ENCODE assay signal across 2 cellular contexts in the genomic region with DNA sequence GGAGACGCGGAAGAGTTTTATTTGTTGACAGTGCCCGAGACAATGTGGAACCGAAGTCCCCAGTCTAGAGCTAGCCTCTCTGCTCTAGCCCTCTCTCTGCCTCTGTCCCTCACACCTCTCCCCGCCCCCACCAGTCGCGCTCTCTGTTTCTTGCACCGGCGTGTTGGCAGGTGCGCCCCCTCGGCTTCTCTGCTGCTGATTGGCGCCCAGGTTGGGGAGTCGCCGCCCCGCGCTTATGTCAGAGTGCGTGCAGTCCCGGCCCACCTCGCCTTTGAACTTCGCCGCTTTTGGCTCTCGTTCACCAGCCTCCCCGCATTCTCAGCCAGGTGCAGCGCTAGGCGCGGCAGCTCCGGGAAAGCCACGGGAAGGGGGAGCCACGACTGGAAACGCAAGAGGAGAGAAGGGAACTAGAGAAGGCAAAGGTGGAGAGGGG.
TF ChIP-seq lines count a peak whose summit lies in the region.

A gene (plus strand): TSS at position 315 of the 433 bp plus-strand sequence. CDS start 470 bp downstream, outside the sequence.

TF ChIP-seq in WTC11, 78 proteins besides CTCF, POLR2A, EP300 and RAD21 (continued from another document and continues in another):
- TF ChIP-seq, protein P1, sequence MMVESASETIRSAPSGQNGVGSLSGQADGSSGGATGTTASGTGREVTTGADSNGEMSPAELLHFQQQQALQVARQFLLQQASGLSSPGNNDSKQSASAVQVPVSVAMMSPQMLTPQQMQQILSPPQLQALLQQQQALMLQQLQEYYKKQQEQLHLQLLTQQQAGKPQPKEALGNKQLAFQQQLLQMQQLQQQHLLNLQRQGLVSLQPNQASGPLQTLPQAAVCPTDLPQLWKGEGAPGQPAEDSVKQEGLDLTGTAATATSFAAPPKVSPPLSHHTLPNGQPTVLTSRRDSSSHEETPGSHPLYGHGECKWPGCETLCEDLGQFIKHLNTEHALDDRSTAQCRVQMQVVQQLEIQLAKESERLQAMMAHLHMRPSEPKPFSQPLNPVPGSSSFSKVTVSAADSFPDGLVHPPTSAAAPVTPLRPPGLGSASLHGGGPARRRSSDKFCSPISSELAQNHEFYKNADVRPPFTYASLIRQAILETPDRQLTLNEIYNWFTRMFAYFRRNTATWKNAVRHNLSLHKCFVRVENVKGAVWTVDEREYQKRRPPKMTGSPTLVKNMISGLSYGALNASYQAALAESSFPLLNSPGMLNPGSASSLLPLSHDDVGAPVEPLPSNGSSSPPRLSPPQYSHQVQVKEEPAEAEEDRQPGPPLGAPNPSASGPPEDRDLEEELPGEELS (CRISPR knock-in tag; IDR thresholded peaks at IDR 0.05), result peak; percentile 72; the same call in 1 of the 2 replicates
- TF ChIP-seq GRHL2 (CRISPR knock-in tag; IDR thresholded peaks at IDR 0.05; ENCODE audit: insufficient replicate concordance, severe bottlenecking) (no peak), NFE2L1 (CRISPR knock-in tag; IDR thresholded peaks at IDR 0.05) (no peak), MYBL2 (CRISPR knock-in tag; IDR thresholded peaks at IDR 0.05) (0 out of 2 replicates have a peak, but pooled peaks have one; percentile 39), SMAD3 (CRISPR knock-in tag; IDR thresholded peaks at IDR 0.05; ENCODE audit: borderline replicate concordance) (no peak), MXD4 (CRISPR knock-in tag; IDR thresholded peaks at IDR 0.05; ENCODE audit: borderline replicate concordance) (no peak), IRF2 (CRISPR knock-in tag; IDR thresholded peaks at IDR 0.05; ENCODE audit: borderline replicate concordance, low read depth) (no peak), ELF4 (CRISPR knock-in tag; IDR thresholded peaks at IDR 0.05; ENCODE audit: low read depth) (no peak), TP53 (CRISPR knock-in tag; IDR thresholded peaks at IDR 0.05) (0 out of 2 replicates have a peak, but pooled peaks have one; percentile 59), SOX15 (CRISPR knock-in tag; IDR thresholded peaks at IDR 0.05) (no peak), ZBTB21 (CRISPR knock-in tag; IDR thresholded peaks at IDR 0.05; ENCODE audit: borderline replicate concordance) (0 out of 2 replicates have a peak, but pooled peaks have one; percentile 52), RELA (CRISPR knock-in tag; IDR thresholded peaks at IDR 0.05; ENCODE audit: borderline replicate concordance) (no peak), GTF2I (CRISPR knock-in tag; conservative IDR thresholded peaks at IDR 0.05) (no peak), FOXP1 (CRISPR knock-in tag; IDR thresholded peaks at IDR 0.05; ENCODE audit: borderline replicate concordance) (peak; percentile 53), ETV6 (CRISPR knock-in tag; IDR thresholded peaks at IDR 0.05) (peak; percentile 70; the same call in 1 of the 2 replicates), FOXJ3 (CRISPR knock-in tag; IDR thresholded peaks at IDR 0.05; ENCODE audit: borderline replicate concordance) (no peak)
- TF ChIP-seq, protein P2, sequence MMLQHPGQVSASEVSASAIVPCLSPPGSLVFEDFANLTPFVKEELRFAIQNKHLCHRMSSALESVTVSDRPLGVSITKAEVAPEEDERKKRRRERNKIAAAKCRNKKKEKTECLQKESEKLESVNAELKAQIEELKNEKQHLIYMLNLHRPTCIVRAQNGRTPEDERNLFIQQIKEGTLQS (CRISPR knock-in tag; conservative IDR thresholded peaks at IDR 0.05), result no peak
- TF ChIP-seq, protein P3, sequence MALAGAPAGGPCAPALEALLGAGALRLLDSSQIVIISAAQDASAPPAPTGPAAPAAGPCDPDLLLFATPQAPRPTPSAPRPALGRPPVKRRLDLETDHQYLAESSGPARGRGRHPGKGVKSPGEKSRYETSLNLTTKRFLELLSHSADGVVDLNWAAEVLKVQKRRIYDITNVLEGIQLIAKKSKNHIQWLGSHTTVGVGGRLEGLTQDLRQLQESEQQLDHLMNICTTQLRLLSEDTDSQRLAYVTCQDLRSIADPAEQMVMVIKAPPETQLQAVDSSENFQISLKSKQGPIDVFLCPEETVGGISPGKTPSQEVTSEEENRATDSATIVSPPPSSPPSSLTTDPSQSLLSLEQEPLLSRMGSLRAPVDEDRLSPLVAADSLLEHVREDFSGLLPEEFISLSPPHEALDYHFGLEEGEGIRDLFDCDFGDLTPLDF (CRISPR knock-in tag; IDR thresholded peaks at IDR 0.05), result 0 out of 2 replicates have a peak, but pooled peaks have one; percentile 50
- TF ChIP-seq, protein P4, sequence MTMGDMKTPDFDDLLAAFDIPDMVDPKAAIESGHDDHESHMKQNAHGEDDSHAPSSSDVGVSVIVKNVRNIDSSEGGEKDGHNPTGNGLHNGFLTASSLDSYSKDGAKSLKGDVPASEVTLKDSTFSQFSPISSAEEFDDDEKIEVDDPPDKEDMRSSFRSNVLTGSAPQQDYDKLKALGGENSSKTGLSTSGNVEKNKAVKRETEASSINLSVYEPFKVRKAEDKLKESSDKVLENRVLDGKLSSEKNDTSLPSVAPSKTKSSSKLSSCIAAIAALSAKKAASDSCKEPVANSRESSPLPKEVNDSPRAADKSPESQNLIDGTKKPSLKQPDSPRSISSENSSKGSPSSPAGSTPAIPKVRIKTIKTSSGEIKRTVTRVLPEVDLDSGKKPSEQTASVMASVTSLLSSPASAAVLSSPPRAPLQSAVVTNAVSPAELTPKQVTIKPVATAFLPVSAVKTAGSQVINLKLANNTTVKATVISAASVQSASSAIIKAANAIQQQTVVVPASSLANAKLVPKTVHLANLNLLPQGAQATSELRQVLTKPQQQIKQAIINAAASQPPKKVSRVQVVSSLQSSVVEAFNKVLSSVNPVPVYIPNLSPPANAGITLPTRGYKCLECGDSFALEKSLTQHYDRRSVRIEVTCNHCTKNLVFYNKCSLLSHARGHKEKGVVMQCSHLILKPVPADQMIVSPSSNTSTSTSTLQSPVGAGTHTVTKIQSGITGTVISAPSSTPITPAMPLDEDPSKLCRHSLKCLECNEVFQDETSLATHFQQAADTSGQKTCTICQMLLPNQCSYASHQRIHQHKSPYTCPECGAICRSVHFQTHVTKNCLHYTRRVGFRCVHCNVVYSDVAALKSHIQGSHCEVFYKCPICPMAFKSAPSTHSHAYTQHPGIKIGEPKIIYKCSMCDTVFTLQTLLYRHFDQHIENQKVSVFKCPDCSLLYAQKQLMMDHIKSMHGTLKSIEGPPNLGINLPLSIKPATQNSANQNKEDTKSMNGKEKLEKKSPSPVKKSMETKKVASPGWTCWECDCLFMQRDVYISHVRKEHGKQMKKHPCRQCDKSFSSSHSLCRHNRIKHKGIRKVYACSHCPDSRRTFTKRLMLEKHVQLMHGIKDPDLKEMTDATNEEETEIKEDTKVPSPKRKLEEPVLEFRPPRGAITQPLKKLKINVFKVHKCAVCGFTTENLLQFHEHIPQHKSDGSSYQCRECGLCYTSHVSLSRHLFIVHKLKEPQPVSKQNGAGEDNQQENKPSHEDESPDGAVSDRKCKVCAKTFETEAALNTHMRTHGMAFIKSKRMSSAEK (CRISPR knock-in tag; IDR thresholded peaks at IDR 0.05; ENCODE audit: borderline replicate concordance), result no peak

TF ChIP-seq in HepG2, 621 proteins besides CTCF, POLR2A, EP300 and RAD21 (continued from another document):
- TF ChIP-seq, protein P5, sequence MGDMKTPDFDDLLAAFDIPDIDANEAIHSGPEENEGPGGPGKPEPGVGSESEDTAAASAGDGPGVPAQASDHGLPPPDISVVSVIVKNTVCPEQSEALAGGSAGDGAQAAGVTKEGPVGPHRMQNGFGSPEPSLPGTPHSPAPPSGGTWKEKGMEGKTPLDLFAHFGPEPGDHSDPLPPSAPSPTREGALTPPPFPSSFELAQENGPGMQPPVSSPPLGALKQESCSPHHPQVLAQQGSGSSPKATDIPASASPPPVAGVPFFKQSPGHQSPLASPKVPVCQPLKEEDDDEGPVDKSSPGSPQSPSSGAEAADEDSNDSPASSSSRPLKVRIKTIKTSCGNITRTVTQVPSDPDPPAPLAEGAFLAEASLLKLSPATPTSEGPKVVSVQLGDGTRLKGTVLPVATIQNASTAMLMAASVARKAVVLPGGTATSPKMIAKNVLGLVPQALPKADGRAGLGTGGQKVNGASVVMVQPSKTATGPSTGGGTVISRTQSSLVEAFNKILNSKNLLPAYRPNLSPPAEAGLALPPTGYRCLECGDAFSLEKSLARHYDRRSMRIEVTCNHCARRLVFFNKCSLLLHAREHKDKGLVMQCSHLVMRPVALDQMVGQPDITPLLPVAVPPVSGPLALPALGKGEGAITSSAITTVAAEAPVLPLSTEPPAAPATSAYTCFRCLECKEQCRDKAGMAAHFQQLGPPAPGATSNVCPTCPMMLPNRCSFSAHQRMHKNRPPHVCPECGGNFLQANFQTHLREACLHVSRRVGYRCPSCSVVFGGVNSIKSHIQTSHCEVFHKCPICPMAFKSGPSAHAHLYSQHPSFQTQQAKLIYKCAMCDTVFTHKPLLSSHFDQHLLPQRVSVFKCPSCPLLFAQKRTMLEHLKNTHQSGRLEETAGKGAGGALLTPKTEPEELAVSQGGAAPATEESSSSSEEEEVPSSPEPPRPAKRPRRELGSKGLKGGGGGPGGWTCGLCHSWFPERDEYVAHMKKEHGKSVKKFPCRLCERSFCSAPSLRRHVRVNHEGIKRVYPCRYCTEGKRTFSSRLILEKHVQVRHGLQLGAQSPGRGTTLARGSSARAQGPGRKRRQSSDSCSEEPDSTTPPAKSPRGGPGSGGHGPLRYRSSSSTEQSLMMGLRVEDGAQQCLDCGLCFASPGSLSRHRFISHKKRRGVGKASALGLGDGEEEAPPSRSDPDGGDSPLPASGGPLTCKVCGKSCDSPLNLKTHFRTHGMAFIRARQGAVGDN (CRISPR knock-in tag; IDR thresholded peaks at IDR 0.05), result peak; percentile 36
- TF ChIP-seq, protein P6, sequence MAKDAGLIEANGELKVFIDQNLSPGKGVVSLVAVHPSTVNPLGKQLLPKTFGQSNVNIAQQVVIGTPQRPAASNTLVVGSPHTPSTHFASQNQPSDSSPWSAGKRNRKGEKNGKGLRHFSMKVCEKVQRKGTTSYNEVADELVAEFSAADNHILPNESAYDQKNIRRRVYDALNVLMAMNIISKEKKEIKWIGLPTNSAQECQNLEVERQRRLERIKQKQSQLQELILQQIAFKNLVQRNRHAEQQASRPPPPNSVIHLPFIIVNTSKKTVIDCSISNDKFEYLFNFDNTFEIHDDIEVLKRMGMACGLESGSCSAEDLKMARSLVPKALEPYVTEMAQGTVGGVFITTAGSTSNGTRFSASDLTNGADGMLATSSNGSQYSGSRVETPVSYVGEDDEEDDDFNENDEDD (CRISPR knock-in tag; IDR thresholded peaks at IDR 0.05; ENCODE audit: borderline replicate concordance), result no peak
- TF ChIP-seq, protein P7, sequence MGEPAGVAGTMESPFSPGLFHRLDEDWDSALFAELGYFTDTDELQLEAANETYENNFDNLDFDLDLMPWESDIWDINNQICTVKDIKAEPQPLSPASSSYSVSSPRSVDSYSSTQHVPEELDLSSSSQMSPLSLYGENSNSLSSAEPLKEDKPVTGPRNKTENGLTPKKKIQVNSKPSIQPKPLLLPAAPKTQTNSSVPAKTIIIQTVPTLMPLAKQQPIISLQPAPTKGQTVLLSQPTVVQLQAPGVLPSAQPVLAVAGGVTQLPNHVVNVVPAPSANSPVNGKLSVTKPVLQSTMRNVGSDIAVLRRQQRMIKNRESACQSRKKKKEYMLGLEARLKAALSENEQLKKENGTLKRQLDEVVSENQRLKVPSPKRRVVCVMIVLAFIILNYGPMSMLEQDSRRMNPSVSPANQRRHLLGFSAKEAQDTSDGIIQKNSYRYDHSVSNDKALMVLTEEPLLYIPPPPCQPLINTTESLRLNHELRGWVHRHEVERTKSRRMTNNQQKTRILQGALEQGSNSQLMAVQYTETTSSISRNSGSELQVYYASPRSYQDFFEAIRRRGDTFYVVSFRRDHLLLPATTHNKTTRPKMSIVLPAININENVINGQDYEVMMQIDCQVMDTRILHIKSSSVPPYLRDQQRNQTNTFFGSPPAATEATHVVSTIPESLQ (CRISPR knock-in tag; conservative IDR thresholded peaks at IDR 0.05), result no peak
- TF ChIP-seq, protein P8, sequence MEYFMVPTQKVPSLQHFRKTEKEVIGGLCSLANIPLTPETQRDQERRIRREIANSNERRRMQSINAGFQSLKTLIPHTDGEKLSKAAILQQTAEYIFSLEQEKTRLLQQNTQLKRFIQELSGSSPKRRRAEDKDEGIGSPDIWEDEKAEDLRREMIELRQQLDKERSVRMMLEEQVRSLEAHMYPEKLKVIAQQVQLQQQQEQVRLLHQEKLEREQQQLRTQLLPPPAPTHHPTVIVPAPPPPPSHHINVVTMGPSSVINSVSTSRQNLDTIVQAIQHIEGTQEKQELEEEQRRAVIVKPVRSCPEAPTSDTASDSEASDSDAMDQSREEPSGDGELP (IDR thresholded peaks at IDR 0.05; ENCODE audit: borderline replicate concordance, low read depth), result no peak
- TF ChIP-seq NFIB (CRISPR knock-in tag; IDR thresholded peaks at IDR 0.05; ENCODE audit: borderline replicate concordance), result no peak
- TF ChIP-seq, protein P9, sequence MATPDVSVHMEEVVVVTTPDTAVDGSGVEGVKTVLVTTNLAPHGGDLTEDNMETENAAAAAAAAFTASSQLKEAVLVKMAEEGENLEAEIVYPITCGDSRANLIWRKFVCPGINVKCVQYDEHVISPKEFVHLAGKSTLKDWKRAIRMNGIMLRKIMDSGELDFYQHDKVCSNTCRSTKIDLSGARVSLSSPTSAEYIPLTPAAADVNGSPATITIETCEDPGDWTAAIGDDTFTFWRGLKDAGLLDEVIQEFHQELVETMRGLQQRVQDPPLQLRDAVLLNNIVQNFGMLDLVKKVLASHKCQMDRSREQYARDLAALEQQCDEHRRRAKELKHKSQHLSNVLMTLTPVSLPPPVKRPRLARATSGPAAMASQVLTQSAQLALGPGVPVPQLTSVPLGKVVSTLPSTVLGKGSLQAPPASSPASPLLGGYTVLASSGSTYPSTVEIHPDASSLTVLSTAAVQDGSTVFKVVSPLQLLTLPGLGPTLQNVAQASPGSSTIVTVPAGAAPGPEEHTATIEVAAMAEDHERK (CRISPR knock-in tag; IDR thresholded peaks at IDR 0.05; ENCODE audit: low read depth), result no peak
- TF ChIP-seq ATF1 (CRISPR knock-in tag; IDR thresholded peaks at IDR 0.05), result no peak
- TF ChIP-seq ZNF816 (CRISPR knock-in tag; IDR thresholded peaks at IDR 0.05; ENCODE audit: borderline replicate concordance), result no peak
- TF ChIP-seq HNRNPLL (IDR thresholded peaks at IDR 0.05; ENCODE audit: low read depth, low read length, poor library complexity, severe bottlenecking), result peak; percentile 71
- no peak for TF ChIP-seq SOX6 (IDR thresholded peaks at IDR 0.05)
- TF ChIP-seq SOX6 (CRISPR knock-in tag; IDR thresholded peaks at IDR 0.05), result no peak
- TF ChIP-seq KMT2A (CRISPR knock-in tag; IDR thresholded peaks at IDR 0.05), result no peak
- TF ChIP-seq CREB1 (IDR thresholded peaks at IDR 0.05), result no peak
- no peak for TF ChIP-seq CREB1 (CRISPR knock-in tag; IDR thresholded peaks at IDR 0.05)
- TF ChIP-seq ATF7 (IDR thresholded peaks at IDR 0.05), result no peak
- TF ChIP-seq ATF7 (CRISPR knock-in tag; IDR thresholded peaks at IDR 0.05), result no peak
- TF ChIP-seq ZNF30 (CRISPR knock-in tag; IDR thresholded peaks at IDR 0.05), result no peak
- TF ChIP-seq SPEN (CRISPR knock-in tag; IDR thresholded peaks at IDR 0.05; ENCODE audit: low read depth), result no peak
- peak; percentile 25; the same call in 1 of the 2 replicates for TF ChIP-seq NFKB2 (CRISPR knock-in tag; IDR thresholded peaks at IDR 0.05; ENCODE audit: borderline replicate concordance)
TF ChIP-seq in HepG2: peak in this region for 5.
